In the genomic region with DNA sequence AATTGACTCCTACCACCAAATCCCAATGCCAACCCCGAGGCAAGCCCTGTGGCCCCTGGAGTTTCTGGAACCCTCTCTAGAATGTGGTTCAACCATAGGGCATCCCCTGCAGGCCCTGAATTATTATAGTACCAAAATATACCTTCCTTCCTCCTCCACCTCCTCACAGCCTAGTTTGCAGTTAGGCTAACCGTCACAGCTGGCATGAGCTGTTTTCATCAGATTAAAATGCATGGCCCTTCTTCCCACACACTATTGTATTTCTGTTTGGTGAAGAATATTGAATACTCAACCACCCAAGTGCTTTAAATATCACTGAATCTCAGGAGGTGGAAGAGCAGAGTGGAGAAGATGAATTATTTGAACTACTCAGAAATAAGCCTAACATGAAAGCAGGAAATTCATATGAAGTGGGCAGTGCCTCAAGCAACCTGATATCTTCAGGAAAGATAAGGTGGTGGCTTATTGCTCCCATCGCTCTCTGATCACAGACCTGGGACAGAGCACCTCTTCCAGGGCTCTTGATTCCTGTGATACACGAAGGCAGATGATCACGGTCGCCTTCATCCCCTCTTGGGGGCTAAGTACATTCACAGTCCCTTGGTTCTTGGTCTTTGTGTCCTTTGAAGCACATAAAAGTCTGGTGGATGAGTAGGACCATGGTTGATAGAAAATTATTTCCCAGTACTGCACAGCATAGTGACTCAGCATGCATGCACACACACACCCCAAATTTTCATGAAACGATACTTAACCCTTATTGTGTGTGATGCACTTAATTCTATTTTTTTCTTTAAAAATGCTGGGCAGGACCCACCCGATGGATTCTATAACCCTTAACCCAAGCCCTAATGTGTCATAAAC, we compare ENCODE assay signal across 2 cellular contexts.
A peak's percentile ranks its signal among the peaks of the same experiment; 100 is the strongest.
TF ChIP-seq lines count a peak whose summit lies in the region.

No MANE protein-coding gene starts in this region.

TF ChIP-seq in K562, 482 proteins besides CTCF, POLR2A, EP300 and RAD21 (continues in another document):
- TF ChIP-seq, protein P1, sequence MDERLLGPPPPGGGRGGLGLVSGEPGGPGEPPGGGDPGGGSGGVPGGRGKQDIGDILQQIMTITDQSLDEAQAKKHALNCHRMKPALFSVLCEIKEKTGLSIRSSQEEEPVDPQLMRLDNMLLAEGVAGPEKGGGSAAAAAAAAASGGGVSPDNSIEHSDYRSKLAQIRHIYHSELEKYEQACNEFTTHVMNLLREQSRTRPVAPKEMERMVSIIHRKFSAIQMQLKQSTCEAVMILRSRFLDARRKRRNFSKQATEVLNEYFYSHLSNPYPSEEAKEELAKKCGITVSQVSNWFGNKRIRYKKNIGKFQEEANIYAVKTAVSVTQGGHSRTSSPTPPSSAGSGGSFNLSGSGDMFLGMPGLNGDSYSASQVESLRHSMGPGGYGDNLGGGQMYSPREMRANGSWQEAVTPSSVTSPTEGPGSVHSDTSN (CRISPR knock-in tag; IDR thresholded peaks at IDR 0.05; ENCODE audit: low read depth): no peak
- TF ChIP-seq, protein P1 (tag; conservative IDR thresholded peaks at IDR 0.05; ENCODE audit: low read depth): no peak
- TF ChIP-seq FOXA1 (IDR thresholded peaks at IDR 0.05; ENCODE audit: borderline replicate concordance): no peak
- no peak for TF ChIP-seq SMARCA5 (IDR thresholded peaks at IDR 0.05)
- TF ChIP-seq, protein P2, sequence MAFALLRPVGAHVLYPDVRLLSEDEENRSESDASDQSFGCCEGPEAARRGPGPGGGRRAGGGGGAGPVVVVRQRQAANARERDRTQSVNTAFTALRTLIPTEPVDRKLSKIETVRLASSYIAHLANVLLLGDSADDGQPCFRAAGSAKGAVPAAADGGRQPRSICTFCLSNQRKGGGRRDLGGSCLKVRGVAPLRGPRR (CRISPR knock-in tag; IDR thresholded peaks at IDR 0.05): no peak
- TF ChIP-seq ZNF224 (CRISPR knock-in tag; IDR thresholded peaks at IDR 0.05): no peak
- TF ChIP-seq, protein P3, sequence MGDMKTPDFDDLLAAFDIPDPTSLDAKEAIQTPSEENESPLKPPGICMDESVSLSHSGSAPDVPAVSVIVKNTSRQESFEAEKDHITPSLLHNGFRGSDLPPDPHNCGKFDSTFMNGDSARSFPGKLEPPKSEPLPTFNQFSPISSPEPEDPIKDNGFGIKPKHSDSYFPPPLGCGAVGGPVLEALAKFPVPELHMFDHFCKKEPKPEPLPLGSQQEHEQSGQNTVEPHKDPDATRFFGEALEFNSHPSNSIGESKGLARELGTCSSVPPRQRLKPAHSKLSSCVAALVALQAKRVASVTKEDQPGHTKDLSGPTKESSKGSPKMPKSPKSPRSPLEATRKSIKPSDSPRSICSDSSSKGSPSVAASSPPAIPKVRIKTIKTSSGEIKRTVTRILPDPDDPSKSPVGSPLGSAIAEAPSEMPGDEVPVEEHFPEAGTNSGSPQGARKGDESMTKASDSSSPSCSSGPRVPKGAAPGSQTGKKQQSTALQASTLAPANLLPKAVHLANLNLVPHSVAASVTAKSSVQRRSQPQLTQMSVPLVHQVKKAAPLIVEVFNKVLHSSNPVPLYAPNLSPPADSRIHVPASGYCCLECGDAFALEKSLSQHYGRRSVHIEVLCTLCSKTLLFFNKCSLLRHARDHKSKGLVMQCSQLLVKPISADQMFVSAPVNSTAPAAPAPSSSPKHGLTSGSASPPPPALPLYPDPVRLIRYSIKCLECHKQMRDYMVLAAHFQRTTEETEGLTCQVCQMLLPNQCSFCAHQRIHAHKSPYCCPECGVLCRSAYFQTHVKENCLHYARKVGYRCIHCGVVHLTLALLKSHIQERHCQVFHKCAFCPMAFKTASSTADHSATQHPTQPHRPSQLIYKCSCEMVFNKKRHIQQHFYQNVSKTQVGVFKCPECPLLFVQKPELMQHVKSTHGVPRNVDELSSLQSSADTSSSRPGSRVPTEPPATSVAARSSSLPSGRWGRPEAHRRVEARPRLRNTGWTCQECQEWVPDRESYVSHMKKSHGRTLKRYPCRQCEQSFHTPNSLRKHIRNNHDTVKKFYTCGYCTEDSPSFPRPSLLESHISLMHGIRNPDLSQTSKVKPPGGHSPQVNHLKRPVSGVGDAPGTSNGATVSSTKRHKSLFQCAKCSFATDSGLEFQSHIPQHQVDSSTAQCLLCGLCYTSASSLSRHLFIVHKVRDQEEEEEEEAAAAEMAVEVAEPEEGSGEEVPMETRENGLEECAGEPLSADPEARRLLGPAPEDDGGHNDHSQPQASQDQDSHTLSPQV (IDR thresholded peaks at IDR 0.05): peak; percentile 66
- peak; percentile 59; the same call in 1 of the 2 replicates for TF ChIP-seq MAFF (IDR thresholded peaks at IDR 0.05; ENCODE audit: low read length)
- TF ChIP-seq RBBP5 (IDR thresholded peaks at IDR 0.05; ENCODE audit: borderline replicate concordance, insufficient read depth, low read length, poor library complexity, severe bottlenecking): no peak
- no peak for TF ChIP-seq ZNF785 (CRISPR knock-in tag; IDR thresholded peaks at IDR 0.05)
- no peak for TF ChIP-seq MYNN (IDR thresholded peaks at IDR 0.05)
- no peak for TF ChIP-seq MYNN (CRISPR knock-in tag; IDR thresholded peaks at IDR 0.05)
- TF ChIP-seq CREBBP (IDR thresholded peaks at IDR 0.05; ENCODE audit: low read depth, low read length): no peak
- no peak for TF ChIP-seq PCBP1 (IDR thresholded peaks at IDR 0.05; ENCODE audit: low read depth, low read length, poor library complexity, severe bottlenecking)
- TF ChIP-seq, protein P4, sequence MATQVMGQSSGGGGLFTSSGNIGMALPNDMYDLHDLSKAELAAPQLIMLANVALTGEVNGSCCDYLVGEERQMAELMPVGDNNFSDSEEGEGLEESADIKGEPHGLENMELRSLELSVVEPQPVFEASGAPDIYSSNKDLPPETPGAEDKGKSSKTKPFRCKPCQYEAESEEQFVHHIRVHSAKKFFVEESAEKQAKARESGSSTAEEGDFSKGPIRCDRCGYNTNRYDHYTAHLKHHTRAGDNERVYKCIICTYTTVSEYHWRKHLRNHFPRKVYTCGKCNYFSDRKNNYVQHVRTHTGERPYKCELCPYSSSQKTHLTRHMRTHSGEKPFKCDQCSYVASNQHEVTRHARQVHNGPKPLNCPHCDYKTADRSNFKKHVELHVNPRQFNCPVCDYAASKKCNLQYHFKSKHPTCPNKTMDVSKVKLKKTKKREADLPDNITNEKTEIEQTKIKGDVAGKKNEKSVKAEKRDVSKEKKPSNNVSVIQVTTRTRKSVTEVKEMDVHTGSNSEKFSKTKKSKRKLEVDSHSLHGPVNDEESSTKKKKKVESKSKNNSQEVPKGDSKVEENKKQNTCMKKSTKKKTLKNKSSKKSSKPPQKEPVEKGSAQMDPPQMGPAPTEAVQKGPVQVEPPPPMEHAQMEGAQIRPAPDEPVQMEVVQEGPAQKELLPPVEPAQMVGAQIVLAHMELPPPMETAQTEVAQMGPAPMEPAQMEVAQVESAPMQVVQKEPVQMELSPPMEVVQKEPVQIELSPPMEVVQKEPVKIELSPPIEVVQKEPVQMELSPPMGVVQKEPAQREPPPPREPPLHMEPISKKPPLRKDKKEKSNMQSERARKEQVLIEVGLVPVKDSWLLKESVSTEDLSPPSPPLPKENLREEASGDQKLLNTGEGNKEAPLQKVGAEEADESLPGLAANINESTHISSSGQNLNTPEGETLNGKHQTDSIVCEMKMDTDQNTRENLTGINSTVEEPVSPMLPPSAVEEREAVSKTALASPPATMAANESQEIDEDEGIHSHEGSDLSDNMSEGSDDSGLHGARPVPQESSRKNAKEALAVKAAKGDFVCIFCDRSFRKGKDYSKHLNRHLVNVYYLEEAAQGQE (CRISPR knock-in tag; IDR thresholded peaks at IDR 0.05; ENCODE audit: low read depth): no peak

TF ChIP-seq in GM23338, 12 proteins besides CTCF, POLR2A, EP300 and RAD21 (continues in another document):
- TF ChIP-seq JUNB (IDR thresholded peaks at IDR 0.05; ENCODE audit: unreplicated experiment) (no peak), EZH2 (IDR thresholded peaks at IDR 0.05; ENCODE audit: low read depth, unreplicated experiment) (no peak), ZNF331 (CRISPR knock-in tag; IDR thresholded peaks at IDR 0.05; ENCODE audit: low read depth) (no peak), EZH2phosphoT487 (IDR thresholded peaks at IDR 0.05; ENCODE audit: unreplicated experiment) (no peak), NANOG (IDR thresholded peaks at IDR 0.05; ENCODE audit: borderline replicate concordance) (no peak), ZNF114 (CRISPR knock-in tag; IDR thresholded peaks at IDR 0.05) (no peak)
- TF ChIP-seq, protein P4 (IDR thresholded peaks at IDR 0.05; ENCODE audit: unreplicated experiment): no peak
- TF ChIP-seq, protein P5, sequence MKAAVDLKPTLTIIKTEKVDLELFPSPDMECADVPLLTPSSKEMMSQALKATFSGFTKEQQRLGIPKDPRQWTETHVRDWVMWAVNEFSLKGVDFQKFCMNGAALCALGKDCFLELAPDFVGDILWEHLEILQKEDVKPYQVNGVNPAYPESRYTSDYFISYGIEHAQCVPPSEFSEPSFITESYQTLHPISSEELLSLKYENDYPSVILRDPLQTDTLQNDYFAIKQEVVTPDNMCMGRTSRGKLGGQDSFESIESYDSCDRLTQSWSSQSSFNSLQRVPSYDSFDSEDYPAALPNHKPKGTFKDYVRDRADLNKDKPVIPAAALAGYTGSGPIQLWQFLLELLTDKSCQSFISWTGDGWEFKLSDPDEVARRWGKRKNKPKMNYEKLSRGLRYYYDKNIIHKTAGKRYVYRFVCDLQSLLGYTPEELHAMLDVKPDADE (IDR thresholded peaks at IDR 0.05): no peak
- TF ChIP-seq, protein P6, sequence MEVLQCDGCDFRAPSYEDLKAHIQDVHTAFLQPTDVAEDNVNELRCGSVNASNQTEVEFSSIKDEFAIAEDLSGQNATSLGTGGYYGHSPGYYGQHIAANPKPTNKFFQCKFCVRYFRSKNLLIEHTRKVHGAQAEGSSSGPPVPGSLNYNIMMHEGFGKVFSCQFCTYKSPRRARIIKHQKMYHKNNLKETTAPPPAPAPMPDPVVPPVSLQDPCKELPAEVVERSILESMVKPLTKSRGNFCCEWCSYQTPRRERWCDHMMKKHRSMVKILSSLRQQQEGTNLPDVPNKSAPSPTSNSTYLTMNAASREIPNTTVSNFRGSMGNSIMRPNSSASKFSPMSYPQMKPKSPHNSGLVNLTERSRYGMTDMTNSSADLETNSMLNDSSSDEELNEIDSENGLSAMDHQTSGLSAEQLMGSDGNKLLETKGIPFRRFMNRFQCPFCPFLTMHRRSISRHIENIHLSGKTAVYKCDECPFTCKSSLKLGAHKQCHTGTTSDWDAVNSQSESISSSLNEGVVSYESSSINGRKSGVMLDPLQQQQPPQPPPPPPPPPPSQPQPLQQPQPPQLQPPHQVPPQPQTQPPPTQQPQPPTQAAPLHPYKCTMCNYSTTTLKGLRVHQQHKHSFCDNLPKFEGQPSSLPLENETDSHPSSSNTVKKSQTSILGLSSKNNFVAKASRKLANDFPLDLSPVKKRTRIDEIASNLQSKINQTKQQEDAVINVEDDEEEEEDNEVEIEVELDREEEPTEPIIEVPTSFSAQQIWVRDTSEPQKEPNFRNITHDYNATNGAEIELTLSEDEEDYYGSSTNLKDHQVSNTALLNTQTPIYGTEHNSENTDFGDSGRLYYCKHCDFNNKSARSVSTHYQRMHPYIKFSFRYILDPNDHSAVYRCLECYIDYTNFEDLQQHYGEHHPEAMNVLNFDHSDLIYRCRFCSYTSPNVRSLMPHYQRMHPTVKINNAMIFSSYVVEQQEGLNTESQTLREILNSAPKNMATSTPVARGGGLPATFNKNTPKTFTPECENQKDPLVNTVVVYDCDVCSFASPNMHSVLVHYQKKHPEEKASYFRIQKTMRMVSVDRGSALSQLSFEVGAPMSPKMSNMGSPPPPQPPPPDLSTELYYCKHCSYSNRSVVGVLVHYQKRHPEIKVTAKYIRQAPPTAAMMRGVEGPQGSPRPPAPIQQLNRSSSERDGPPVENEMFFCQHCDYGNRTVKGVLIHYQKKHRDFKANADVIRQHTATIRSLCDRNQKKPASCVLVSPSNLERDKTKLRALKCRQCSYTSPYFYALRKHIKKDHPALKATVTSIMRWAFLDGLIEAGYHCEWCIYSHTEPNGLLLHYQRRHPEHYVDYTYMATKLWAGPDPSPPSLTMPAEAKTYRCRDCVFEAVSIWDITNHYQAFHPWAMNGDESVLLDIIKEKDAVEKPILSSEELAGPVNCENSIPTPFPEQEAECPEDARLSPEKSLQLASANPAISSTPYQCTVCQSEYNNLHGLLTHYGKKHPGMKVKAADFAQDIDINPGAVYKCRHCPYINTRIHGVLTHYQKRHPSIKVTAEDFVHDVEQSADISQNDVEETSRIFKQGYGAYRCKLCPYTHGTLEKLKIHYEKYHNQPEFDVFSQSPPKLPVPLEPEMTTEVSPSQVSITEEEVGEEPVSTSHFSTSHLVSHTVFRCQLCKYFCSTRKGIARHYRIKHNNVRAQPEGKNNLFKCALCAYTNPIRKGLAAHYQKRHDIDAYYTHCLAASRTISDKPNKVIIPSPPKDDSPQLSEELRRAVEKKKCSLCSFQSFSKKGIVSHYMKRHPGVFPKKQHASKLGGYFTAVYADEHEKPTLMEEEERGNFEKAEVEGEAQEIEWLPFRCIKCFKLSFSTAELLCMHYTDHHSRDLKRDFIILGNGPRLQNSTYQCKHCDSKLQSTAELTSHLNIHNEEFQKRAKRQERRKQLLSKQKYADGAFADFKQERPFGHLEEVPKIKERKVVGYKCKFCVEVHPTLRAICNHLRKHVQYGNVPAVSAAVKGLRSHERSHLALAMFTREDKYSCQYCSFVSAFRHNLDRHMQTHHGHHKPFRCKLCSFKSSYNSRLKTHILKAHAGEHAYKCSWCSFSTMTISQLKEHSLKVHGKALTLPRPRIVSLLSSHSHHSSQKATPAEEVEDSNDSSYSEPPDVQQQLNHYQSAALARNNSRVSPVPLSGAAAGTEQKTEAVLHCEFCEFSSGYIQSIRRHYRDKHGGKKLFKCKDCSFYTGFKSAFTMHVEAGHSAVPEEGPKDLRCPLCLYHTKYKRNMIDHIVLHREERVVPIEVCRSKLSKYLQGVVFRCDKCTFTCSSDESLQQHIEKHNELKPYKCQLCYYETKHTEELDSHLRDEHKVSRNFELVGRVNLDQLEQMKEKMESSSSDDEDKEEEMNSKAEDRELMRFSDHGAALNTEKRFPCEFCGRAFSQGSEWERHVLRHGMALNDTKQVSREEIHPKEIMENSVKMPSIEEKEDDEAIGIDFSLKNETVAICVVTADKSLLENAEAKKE (CRISPR knock-in tag; IDR thresholded peaks at IDR 0.05): no peak
